ENCODE assay signal across 1 cellular context in the genomic region with DNA sequence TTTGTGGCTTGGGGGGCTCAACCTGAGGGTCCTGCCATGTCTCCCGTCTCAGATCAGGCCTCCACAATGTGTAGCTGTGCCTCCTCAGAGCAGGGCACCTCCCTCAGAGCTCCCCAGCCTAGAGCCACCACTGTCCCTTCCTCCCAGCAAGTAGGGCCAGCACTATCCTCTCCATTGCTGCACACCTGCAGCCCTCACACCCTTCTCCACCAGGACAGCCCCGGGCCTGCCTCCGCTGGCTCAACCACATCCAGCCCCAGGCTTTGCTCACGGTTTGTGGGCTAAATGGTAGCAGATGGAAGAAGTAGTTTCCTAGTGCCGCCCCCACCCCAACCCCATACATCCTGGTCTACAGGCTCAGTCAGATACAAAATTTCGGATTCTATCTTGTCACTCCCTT.
TF ChIP-seq lines count a peak whose summit lies in the region.

No MANE protein-coding gene starts in this region.

TF ChIP-seq in H1, 55 proteins besides CTCF, POLR2A, EP300 and RAD21:
- 0 out of 2 replicates have a peak, but pooled peaks have one; percentile 10 for TF ChIP-seq POLR2AphosphoS5 (IDR thresholded peaks at IDR 0.05; ENCODE audit: low read depth, low read length)
- no peak for TF ChIP-seq YY1 (IDR thresholded peaks at IDR 0.05; ENCODE audit: low read depth, low read length)
- TF ChIP-seq TCF12 (IDR thresholded peaks at IDR 0.05; ENCODE audit: low read depth, low read length): no peak
